Comparison of ENCODE assay signal across 8 cellular contexts in genomic region chr1:38804062-38804886, GRCh38. TPM values are rescaled to one million over a fixed set of nuclear protein-coding genes. Genes with fewer than 3 reads are reported as not detected.
DNase-seq lines count a peak whose midpoint lies in the region; ATAC-seq and TF ChIP-seq lines count a peak whose summit lies in the region.

No MANE protein-coding gene starts in this region.

- peak overlapping the region; percentile 45 for H3K4me3 ChIP-seq in A673 (ENCODE audit: low read depth, low read length, poor library complexity, severe bottlenecking)
- H3K4me3 ChIP-seq in GM06990 (replicated peaks; ENCODE audit: low read depth, low read length), result peak overlapping the region; percentile 31; the same call in 1 of the 2 replicates
- peak overlapping the region in 1 of 2 donors; percentile 20 for H3K4me3 ChIP-seq in prostate gland

- peaks cover 5% of the 10 kb centered on the region for H3K4me1 Mint-ChIP-seq in activated CD8-positive, alpha-beta T cell treated with anti-CD3 and anti-CD28 coated beads for 36 hours (ENCODE audit: low read depth)

- 4% methylated on average over 75 of the region's 81 CpGs for whole genome bisulfite sequencing in prostate gland

- H3K4me3 Mint-ChIP-seq in activated CD8-positive, alpha-beta T cell treated with anti-CD3 and anti-CD28 coated beads for 36 hours, result peak overlapping the region; percentile 46

- DNase-seq in A673 (ENCODE audit: low spot score), result peak; percentile 53
- no peak for DNase-seq in GM06990 (ENCODE audit: extremely low read depth, insufficient read length)
- no peak for DNase-seq in activated CD8-positive, alpha-beta T cell treated with anti-CD3 and anti-CD28 coated beads for 36 hours
- peak; percentile 78 for DNase-seq in iPS-NIHi7 (ENCODE audit: extremely low spot score)
- DNase-seq in mesenteric fat pad (ENCODE audit: low spot score), result no peak
- DNase-seq in prostate gland (ENCODE audit: low spot score), result no peak

- H3K36me3 ChIP-seq in A673 (ENCODE audit: insufficient read depth, low read length, poor library complexity, severe bottlenecking) (no peaks in the 10 kb centered on the region), GM06990 (ENCODE audit: control insufficient read depth, insufficient read depth, low read length) (no peaks in the 10 kb centered on the region), prostate gland (no peaks in the 10 kb centered on the region)

- H3K27me3 ChIP-seq in A673 (replicated peaks; ENCODE audit: insufficient read depth, low read depth, low read length, poor library complexity), result no peaks in the 10 kb centered on the region
- H3K27me3 ChIP-seq in GM06990 (replicated peaks; ENCODE audit: control insufficient read depth, insufficient read depth, low read length), result peaks cover 3% of the 10 kb centered on the region
- peaks cover 4% of the 10 kb centered on the region for H3K27me3 ChIP-seq in prostate gland (replicated peaks; ENCODE audit: insufficient read depth)

- TF ChIP-seq POLR2A in prostate gland (IDR thresholded peaks at IDR 0.05), result no peak

- peaks cover 7% of the 10 kb centered on the region for H3K4me1 ChIP-seq in A673 (ENCODE audit: insufficient read depth, low read length, poor library complexity, severe bottlenecking)
- no peaks in the 10 kb centered on the region for H3K4me1 ChIP-seq in prostate gland (replicated peaks)

- H3K36me3 Mint-ChIP-seq in activated CD8-positive, alpha-beta T cell treated with anti-CD3 and anti-CD28 coated beads for 36 hours (ENCODE audit: low read depth), result no peaks in the 10 kb centered on the region

- BruUV-seq in A673 (replicated peaks; lab: Mats Ljungman, UMichigan), result no TSS peak

- no peak overlapping the region for H3K27ac ChIP-seq in A673 (ENCODE audit: low read depth, low read length, poor library complexity, severe bottlenecking)
- H3K27ac ChIP-seq in prostate gland, result no peak overlapping the region

- peaks cover 52% of the 10 kb centered on the region for H3K27me3 Mint-ChIP-seq in activated CD8-positive, alpha-beta T cell treated with anti-CD3 and anti-CD28 coated beads for 36 hours

- CTCF ChIA-PET in A673 (lab: Charles Lee), result no interaction called here
- CTCF ChIA-PET in activated CD8-positive, alpha-beta T cell treated with anti-CD3 and anti-CD28 coated beads for 36 hours (lab: Charles Lee), result no interaction called here

- TF ChIP-seq CTCF in A673 (conservative IDR thresholded peaks at IDR 0.05; ENCODE audit: low read depth, low read length), result no peak
- no peak for TF ChIP-seq CTCF in GM06990 (IDR thresholded peaks at IDR 0.05; ENCODE audit: insufficient read depth, low read length, poor library complexity, severe bottlenecking)
- no peak for TF ChIP-seq CTCF in activated CD8-positive, alpha-beta T cell treated with anti-CD3 and anti-CD28 coated beads for 36 hours (IDR thresholded peaks at IDR 0.05)
- TF ChIP-seq CTCF in prostate gland (IDR thresholded peaks at IDR 0.05), result no peak

- POLR2A ChIA-PET in A673 (lab: Charles Lee; ENCODE audit: low non-redundant PET), result interaction anchor here (0.6 kb wide), 1 partner anchor 1290 kb away, joined by 13 read pairs; the partner anchor contains the start of gene MEAF6
- POLR2A ChIA-PET in activated CD8-positive, alpha-beta T cell treated with anti-CD3 and anti-CD28 coated beads for 36 hours (lab: Charles Lee), result no interaction called here

- no peaks in the 10 kb centered on the region for H3K9me3 Mint-ChIP-seq in activated CD8-positive, alpha-beta T cell treated with anti-CD3 and anti-CD28 coated beads for 36 hours

- ATAC-seq in activated CD8-positive, alpha-beta T cell treated with anti-CD3 and anti-CD28 coated beads for 36 hours, result peak; percentile 42
- ATAC-seq in HG03565 (IDR thresholded peaks at IDR 0.05; ENCODE audit: unreplicated experiment) (no peak), HG02798 (IDR thresholded peaks at IDR 0.05; ENCODE audit: poor library complexity, unreplicated experiment) (no peak)

- intact Hi-C loops in A673 (cut with micrococcal nuclease; ENCODE audit: unreplicated experiment) (no loop called here), prostate gland (cut with DNase I) (no loop called here)
- intact Hi-C loops in activated CD8-positive, alpha-beta T cell treated with anti-CD3 and anti-CD28 coated beads for 36 hours (cut with micrococcal nuclease), result no loop called here

- H3K9me3 ChIP-seq in A673 (ENCODE audit: low read depth, low read length, poor library complexity, severe bottlenecking) (no peaks in the 10 kb centered on the region), prostate gland (no peaks in the 10 kb centered on the region)

- no peak overlapping the region for H3K27ac Mint-ChIP-seq in activated CD8-positive, alpha-beta T cell treated with anti-CD3 and anti-CD28 coated beads for 36 hours

RNA-seq across cellular contexts. Expression of gene RRAGC, which starts 55.3 kb away (rescaled TPM):
- 19.9 and 26.0 TPM in 2 replicates for total RNA-seq in A673 (2021)
- total RNA-seq in activated CD8-positive, alpha-beta T cell treated with anti-CD3 and anti-CD28 coated beads for 36 hours, result 1 to 10 TPM; 8.2 to 9.1 TPM
- 81.3 TPM for total RNA-seq in mesenteric fat pad
- 10 to 100 TPM in 1 of 2 donors, 1 to 10 TPM in 1; 9.2 to 22.6 TPM for total RNA-seq in prostate gland

Comparison
In these comparisons a context has a peak if more than half of its experiments do, and no peak if none do; other contexts are left out.
1. DNase-seq: peak in A673 (single experiment) and iPS-NIHi7 (single experiment); none in GM06990 (single experiment), activated CD8-positive, alpha-beta T cell treated with anti-CD3 and anti-CD28 coated beads for 36 hours (single experiment), mesenteric fat pad (single experiment) and prostate gland (single experiment).